Comparison of ENCODE assay signal across 1 cellular context in the genomic region with DNA sequence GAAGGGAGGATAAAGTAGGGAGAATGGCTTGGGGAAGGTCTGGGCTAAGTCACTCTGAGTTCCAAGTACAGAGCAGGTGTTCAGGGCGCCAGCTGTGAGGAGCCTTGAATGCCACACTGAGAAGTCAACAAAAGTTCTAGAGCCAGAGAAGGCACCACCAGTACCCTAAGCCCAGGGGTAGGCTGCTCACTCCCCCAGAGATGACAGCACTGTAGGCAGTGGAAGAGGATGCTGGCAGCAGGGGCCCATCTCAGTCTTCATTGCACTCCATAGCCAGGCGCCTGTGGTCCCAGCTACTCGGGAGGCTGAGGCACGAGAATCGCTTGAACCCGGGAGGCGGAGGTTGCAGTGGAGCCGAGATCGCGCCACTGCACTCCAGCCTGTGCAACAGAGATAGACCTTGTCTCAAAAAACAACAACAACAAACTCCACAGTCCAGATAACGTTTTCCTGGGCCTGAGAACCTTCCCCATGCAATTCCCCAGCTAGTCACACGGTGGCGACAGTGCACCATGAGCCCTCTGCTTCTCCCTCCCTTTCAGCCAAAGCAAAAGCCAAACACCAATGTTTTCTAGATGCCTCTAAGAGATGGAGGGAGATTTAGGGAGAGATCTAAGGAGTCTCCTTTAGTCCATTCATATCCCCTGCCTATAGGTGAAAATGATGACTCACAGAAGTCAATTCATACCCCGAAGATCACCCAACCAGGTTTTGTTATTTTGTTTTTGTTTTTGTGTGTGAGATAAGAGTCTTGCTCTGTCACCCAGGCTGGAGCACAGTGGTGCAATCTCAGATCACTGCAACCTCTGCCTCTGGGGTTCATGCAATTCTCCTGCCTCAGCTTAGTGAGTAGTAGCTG.
TF ChIP-seq lines count a peak whose summit lies in the region.

No MANE protein-coding gene starts in this region.

TF ChIP-seq in K562, 482 proteins besides CTCF, POLR2A, EP300 and RAD21 (continued from another document and continues in another):
- TF ChIP-seq, protein P1, sequence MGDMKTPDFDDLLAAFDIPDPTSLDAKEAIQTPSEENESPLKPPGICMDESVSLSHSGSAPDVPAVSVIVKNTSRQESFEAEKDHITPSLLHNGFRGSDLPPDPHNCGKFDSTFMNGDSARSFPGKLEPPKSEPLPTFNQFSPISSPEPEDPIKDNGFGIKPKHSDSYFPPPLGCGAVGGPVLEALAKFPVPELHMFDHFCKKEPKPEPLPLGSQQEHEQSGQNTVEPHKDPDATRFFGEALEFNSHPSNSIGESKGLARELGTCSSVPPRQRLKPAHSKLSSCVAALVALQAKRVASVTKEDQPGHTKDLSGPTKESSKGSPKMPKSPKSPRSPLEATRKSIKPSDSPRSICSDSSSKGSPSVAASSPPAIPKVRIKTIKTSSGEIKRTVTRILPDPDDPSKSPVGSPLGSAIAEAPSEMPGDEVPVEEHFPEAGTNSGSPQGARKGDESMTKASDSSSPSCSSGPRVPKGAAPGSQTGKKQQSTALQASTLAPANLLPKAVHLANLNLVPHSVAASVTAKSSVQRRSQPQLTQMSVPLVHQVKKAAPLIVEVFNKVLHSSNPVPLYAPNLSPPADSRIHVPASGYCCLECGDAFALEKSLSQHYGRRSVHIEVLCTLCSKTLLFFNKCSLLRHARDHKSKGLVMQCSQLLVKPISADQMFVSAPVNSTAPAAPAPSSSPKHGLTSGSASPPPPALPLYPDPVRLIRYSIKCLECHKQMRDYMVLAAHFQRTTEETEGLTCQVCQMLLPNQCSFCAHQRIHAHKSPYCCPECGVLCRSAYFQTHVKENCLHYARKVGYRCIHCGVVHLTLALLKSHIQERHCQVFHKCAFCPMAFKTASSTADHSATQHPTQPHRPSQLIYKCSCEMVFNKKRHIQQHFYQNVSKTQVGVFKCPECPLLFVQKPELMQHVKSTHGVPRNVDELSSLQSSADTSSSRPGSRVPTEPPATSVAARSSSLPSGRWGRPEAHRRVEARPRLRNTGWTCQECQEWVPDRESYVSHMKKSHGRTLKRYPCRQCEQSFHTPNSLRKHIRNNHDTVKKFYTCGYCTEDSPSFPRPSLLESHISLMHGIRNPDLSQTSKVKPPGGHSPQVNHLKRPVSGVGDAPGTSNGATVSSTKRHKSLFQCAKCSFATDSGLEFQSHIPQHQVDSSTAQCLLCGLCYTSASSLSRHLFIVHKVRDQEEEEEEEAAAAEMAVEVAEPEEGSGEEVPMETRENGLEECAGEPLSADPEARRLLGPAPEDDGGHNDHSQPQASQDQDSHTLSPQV (IDR thresholded peaks at IDR 0.05) = no peak
- TF ChIP-seq CBX2 (IDR thresholded peaks at IDR 0.05; ENCODE audit: insufficient read depth, low read length, poor library complexity, severe bottlenecking) = no peak
- no peak for TF ChIP-seq RNF2 (IDR thresholded peaks at IDR 0.05)
- peak; percentile 96 for TF ChIP-seq SMC3 (conservative IDR thresholded peaks at IDR 0.05; ENCODE audit: insufficient read depth, low read depth, low read length)
- TF ChIP-seq ZNF24 (IDR thresholded peaks at IDR 0.05) = no peak
- TF ChIP-seq, protein P2, sequence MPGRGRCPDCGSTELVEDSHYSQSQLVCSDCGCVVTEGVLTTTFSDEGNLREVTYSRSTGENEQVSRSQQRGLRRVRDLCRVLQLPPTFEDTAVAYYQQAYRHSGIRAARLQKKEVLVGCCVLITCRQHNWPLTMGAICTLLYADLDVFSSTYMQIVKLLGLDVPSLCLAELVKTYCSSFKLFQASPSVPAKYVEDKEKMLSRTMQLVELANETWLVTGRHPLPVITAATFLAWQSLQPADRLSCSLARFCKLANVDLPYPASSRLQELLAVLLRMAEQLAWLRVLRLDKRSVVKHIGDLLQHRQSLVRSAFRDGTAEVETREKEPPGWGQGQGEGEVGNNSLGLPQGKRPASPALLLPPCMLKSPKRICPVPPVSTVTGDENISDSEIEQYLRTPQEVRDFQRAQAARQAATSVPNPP (IDR thresholded peaks at IDR 0.05; ENCODE audit: borderline replicate concordance, insufficient read depth, insufficient read length) = no peak
- TF ChIP-seq GATAD2A (IDR thresholded peaks at IDR 0.05) = no peak
- TF ChIP-seq, protein P3, sequence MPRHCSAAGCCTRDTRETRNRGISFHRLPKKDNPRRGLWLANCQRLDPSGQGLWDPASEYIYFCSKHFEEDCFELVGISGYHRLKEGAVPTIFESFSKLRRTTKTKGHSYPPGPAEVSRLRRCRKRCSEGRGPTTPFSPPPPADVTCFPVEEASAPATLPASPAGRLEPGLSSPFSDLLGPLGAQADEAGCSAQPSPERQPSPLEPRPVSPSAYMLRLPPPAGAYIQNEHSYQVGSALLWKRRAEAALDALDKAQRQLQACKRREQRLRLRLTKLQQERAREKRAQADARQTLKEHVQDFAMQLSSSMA (CRISPR knock-in tag; IDR thresholded peaks at IDR 0.05) = no peak
- TF ChIP-seq MBD2 (IDR thresholded peaks at IDR 0.05; ENCODE audit: borderline replicate concordance, low read depth) = no peak
- peak; percentile 77 for TF ChIP-seq SOX6 (IDR thresholded peaks at IDR 0.05)
- peak; percentile 35; the same call in 1 of the 2 replicates for TF ChIP-seq MTA3 (IDR thresholded peaks at IDR 0.05; ENCODE audit: borderline replicate concordance)
- TF ChIP-seq L3MBTL2 (IDR thresholded peaks at IDR 0.05) = 0 out of 2 replicates have a peak, but pooled peaks have one; percentile 36
- TF ChIP-seq, protein P4, sequence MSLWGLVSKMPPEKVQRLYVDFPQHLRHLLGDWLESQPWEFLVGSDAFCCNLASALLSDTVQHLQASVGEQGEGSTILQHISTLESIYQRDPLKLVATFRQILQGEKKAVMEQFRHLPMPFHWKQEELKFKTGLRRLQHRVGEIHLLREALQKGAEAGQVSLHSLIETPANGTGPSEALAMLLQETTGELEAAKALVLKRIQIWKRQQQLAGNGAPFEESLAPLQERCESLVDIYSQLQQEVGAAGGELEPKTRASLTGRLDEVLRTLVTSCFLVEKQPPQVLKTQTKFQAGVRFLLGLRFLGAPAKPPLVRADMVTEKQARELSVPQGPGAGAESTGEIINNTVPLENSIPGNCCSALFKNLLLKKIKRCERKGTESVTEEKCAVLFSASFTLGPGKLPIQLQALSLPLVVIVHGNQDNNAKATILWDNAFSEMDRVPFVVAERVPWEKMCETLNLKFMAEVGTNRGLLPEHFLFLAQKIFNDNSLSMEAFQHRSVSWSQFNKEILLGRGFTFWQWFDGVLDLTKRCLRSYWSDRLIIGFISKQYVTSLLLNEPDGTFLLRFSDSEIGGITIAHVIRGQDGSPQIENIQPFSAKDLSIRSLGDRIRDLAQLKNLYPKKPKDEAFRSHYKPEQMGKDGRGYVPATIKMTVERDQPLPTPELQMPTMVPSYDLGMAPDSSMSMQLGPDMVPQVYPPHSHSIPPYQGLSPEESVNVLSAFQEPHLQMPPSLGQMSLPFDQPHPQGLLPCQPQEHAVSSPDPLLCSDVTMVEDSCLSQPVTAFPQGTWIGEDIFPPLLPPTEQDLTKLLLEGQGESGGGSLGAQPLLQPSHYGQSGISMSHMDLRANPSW (CRISPR knock-in tag; IDR thresholded peaks at IDR 0.05) = no peak
- peak; percentile 27; the same call in 1 of the 2 replicates for TF ChIP-seq FOXJ2 (tag; IDR thresholded peaks at IDR 0.05)
- TF ChIP-seq, protein P5, sequence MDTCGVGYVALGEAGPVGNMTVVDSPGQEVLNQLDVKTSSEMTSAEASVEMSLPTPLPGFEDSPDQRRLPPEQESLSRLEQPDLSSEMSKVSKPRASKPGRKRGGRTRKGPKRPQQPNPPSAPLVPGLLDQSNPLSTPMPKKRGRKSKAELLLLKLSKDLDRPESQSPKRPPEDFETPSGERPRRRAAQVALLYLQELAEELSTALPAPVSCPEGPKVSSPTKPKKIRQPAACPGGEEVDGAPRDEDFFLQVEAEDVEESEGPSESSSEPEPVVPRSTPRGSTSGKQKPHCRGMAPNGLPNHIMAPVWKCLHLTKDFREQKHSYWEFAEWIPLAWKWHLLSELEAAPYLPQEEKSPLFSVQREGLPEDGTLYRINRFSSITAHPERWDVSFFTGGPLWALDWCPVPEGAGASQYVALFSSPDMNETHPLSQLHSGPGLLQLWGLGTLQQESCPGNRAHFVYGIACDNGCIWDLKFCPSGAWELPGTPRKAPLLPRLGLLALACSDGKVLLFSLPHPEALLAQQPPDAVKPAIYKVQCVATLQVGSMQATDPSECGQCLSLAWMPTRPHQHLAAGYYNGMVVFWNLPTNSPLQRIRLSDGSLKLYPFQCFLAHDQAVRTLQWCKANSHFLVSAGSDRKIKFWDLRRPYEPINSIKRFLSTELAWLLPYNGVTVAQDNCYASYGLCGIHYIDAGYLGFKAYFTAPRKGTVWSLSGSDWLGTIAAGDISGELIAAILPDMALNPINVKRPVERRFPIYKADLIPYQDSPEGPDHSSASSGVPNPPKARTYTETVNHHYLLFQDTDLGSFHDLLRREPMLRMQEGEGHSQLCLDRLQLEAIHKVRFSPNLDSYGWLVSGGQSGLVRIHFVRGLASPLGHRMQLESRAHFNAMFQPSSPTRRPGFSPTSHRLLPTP (IDR thresholded peaks at IDR 0.05; ENCODE audit: borderline replicate concordance, extremely low read depth, insufficient read length) = no peak
- TF ChIP-seq, protein P6, sequence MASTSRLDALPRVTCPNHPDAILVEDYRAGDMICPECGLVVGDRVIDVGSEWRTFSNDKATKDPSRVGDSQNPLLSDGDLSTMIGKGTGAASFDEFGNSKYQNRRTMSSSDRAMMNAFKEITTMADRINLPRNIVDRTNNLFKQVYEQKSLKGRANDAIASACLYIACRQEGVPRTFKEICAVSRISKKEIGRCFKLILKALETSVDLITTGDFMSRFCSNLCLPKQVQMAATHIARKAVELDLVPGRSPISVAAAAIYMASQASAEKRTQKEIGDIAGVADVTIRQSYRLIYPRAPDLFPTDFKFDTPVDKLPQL (IDR thresholded peaks at IDR 0.05; ENCODE audit: extremely low read depth, insufficient read length) = no peak
- no peak for TF ChIP-seq ZFP36 (IDR thresholded peaks at IDR 0.05; ENCODE audit: low read depth, low read length, partially characterized antibody)
- no peak for TF ChIP-seq SMAD4 (CRISPR knock-in tag; conservative IDR thresholded peaks at IDR 0.05)
- no peak for TF ChIP-seq GTF2E2 (tag; IDR thresholded peaks at IDR 0.05)
- no peak for TF ChIP-seq ZNF785 (CRISPR knock-in tag; IDR thresholded peaks at IDR 0.05)
- TF ChIP-seq CCNT2 (IDR thresholded peaks at IDR 0.05; ENCODE audit: borderline replicate concordance, extremely low read depth, insufficient read length, low read depth, low read length) = peak; percentile 71
- peak; percentile 90 for TF ChIP-seq TCF3 (CRISPR knock-in tag; IDR thresholded peaks at IDR 0.05)
- TF ChIP-seq CEBPG (CRISPR knock-in tag; IDR thresholded peaks at IDR 0.05) = no peak
- peak; percentile 20 to 76; a peak in 2 of 4 replicates for TF ChIP-seq CEBPG (tag; conservative IDR thresholded peaks at IDR 0.05 in 1 of 2, IDR thresholded peaks at IDR 0.05 in 1 of 2)
- peak; percentile 70 for TF ChIP-seq ZNF316 (IDR thresholded peaks at IDR 0.05)
- TF ChIP-seq KLF10 (CRISPR knock-in tag; IDR thresholded peaks at IDR 0.05) = no peak
- TF ChIP-seq, protein P7, sequence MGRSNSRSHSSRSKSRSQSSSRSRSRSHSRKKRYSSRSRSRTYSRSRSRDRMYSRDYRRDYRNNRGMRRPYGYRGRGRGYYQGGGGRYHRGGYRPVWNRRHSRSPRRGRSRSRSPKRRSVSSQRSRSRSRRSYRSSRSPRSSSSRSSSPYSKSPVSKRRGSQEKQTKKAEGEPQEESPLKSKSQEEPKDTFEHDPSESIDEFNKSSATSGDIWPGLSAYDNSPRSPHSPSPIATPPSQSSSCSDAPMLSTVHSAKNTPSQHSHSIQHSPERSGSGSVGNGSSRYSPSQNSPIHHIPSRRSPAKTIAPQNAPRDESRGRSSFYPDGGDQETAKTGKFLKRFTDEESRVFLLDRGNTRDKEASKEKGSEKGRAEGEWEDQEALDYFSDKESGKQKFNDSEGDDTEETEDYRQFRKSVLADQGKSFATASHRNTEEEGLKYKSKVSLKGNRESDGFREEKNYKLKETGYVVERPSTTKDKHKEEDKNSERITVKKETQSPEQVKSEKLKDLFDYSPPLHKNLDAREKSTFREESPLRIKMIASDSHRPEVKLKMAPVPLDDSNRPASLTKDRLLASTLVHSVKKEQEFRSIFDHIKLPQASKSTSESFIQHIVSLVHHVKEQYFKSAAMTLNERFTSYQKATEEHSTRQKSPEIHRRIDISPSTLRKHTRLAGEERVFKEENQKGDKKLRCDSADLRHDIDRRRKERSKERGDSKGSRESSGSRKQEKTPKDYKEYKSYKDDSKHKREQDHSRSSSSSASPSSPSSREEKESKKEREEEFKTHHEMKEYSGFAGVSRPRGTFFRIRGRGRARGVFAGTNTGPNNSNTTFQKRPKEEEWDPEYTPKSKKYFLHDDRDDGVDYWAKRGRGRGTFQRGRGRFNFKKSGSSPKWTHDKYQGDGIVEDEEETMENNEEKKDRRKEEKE (IDR thresholded peaks at IDR 0.05; ENCODE audit: borderline replicate concordance in 1 of 2, control insufficient read depth in 1 of 2, low read depth in 2 of 2, low read length in 1 of 2) = no peak
- TF ChIP-seq, protein P8, sequence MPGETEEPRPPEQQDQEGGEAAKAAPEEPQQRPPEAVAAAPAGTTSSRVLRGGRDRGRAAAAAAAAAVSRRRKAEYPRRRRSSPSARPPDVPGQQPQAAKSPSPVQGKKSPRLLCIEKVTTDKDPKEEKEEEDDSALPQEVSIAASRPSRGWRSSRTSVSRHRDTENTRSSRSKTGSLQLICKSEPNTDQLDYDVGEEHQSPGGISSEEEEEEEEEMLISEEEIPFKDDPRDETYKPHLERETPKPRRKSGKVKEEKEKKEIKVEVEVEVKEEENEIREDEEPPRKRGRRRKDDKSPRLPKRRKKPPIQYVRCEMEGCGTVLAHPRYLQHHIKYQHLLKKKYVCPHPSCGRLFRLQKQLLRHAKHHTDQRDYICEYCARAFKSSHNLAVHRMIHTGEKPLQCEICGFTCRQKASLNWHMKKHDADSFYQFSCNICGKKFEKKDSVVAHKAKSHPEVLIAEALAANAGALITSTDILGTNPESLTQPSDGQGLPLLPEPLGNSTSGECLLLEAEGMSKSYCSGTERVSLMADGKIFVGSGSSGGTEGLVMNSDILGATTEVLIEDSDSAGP (CRISPR knock-in tag; IDR thresholded peaks at IDR 0.05) = no peak
- 0 out of 2 replicates have a peak, but pooled peaks have one; percentile 27 for TF ChIP-seq CREM (IDR thresholded peaks at IDR 0.05; ENCODE audit: low read depth)
- TF ChIP-seq MCM2 (IDR thresholded peaks at IDR 0.05; ENCODE audit: low read depth) = no peak
